19 cellular contexts compared by ENCODE assay signal in genomic region chr2:85802337-85803103, GRCh38. TPM values are rescaled to one million over a fixed set of nuclear protein-coding genes. Genes with fewer than 3 reads are reported as not detected.
DNase-seq lines count a peak whose midpoint lies in the region; ATAC-seq lines count a peak whose summit lies in the region.
"Had no signal": no experiment of that assay in that cellular context is flagged by ENCODE, and none has a peak within 500 bp of the region (broad histone marks: within the 10 kb centered on the region; RNA-seq: fewer than 3 reads in every experiment).

No MANE protein-coding gene starts in this region.

- peak; percentile 2 for DNase-seq in left cardiac atrium
- no peak for DNase-seq in Right ventricle myocardium superior
- DNase-seq in NCI-H2171 (lab: John Stamatoyannopoulos, UW), result peak; percentile 15
- peak; percentile 83 for DNase-seq in fibroblast of peridontal ligament (ENCODE audit: extremely low read depth)
- DNase-seq in stimulated activated CD4-positive, alpha-beta T cell treated with anti-CD3 and anti-CD28 coated beads, Interleukin-4, amount 100 ng/mL, for 1 hour, result no peak
- DNase-seq: activated CD4-positive, alpha-beta T cell treated with anti-CD3 and anti-CD28 coated beads for 4 hours; amygdala; caudate nucleus; CD8-positive, alpha-beta memory T cell; left lung; midbrain; NCI-H774; nephron progenitor cell; OCI-M1; SHP77; stimulated activated naive B cell treated with anti-CD40 and anti-IgM and Interleukin-4, amounts not matched to agents 10 μg/mL and 1 μg/mL and 100 μg/mL, for 72 hours; T-helper 1 cell had no signal

- intact Hi-C loops in left cardiac atrium (cut with DNase I) (no loop called here), Right ventricle myocardium superior (cut with DNase I) (no loop called here)

- ATAC-seq in left cardiac atrium, result no peak
- no peak for ATAC-seq in Right ventricle myocardium superior (ENCODE audit: poor library complexity)
- ATAC-seq in HG03108 (IDR thresholded peaks at IDR 0.05; ENCODE audit: unreplicated experiment), result no peak
- no peak for ATAC-seq in HG02840 (IDR thresholded peaks at IDR 0.05; ENCODE audit: low FRiP score, unreplicated experiment)
- ATAC-seq: left lung; stimulated activated naive B cell treated with anti-CD40 and anti-IgM and Interleukin-4, amounts not matched to agents 10 μg/mL and 1 μg/mL and 100 μg/mL, for 72 hours had no signal

RNA-seq across cellular contexts. Expression of gene ATOH8, which starts 48.7 kb away (rescaled TPM):
- total RNA-seq in left cardiac atrium (10 to 100 TPM; 23.4 to 29.1 TPM), Right ventricle myocardium superior (25.8 TPM)
- total RNA-seq: CD8-positive, alpha-beta memory T cell had no signal

Comparison
In these comparisons a context has a peak if more than half of its experiments do, and no peak if none do; other contexts are left out.
1. DNase-seq: peak in left cardiac atrium (single experiment), NCI-H2171 (single experiment) and fibroblast of peridontal ligament (single experiment); none in Right ventricle myocardium superior (single experiment) and stimulated activated CD4-positive, alpha-beta T cell treated with anti-CD3 and anti-CD28 coated beads, Interleukin-4, amount 100 ng/mL, for 1 hour (single experiment).